ENCODE assay signal across 8 cellular contexts in genomic region chr11:48172818-48173609, GRCh38. TPM values are rescaled to one million over a fixed set of nuclear protein-coding genes. Genes with fewer than 3 reads are reported as not detected.
DNase-seq lines count a peak whose midpoint lies in the region; ATAC-seq, FAIRE-seq and TF ChIP-seq lines count a peak whose summit lies in the region.

No MANE protein-coding gene starts in this region.

- H3K9me3 ChIP-seq in CD8-positive, alpha-beta memory T cell (ENCODE audit: low read length), result no peaks in the 10 kb centered on the region
- no peaks in the 10 kb centered on the region for H3K9me3 ChIP-seq in parathyroid adenoma (ENCODE audit: control insufficient read depth, low read length)

- no peaks in the 10 kb centered on the region for H3K27me3 ChIP-seq in CD8-positive, alpha-beta memory T cell (ENCODE audit: insufficient read depth, low read length, poor library complexity, severe bottlenecking)
- no peaks in the 10 kb centered on the region for H3K27me3 ChIP-seq in parathyroid adenoma (ENCODE audit: control insufficient read depth, insufficient read depth, low read length)

- no peaks in the 10 kb centered on the region for H3K79me2 ChIP-seq in parathyroid adenoma

- FAIRE-seq in HTR-8/SVneo (lab: Jason Lieb, UNC) (peak; percentile 48), urothelium cell line (lab: Jason Lieb, UNC) (peak; percentile 46)

- peak; percentile 69 for TF ChIP-seq CTCF in parathyroid adenoma (IDR thresholded peaks at IDR 0.05)

- no peaks in the 10 kb centered on the region for H3K9me3 Mint-ChIP-seq in CD8-positive, alpha-beta memory T cell

- no peak overlapping the region for H3K9ac ChIP-seq in parathyroid adenoma

- no peak overlapping the region for H2AFZ ChIP-seq in parathyroid adenoma

- no peak overlapping the region for H3K4me3 ChIP-seq in CD8-positive, alpha-beta memory T cell (ENCODE audit: low read length)
- H3K4me3 ChIP-seq in parathyroid adenoma (ENCODE audit: low read depth, low read length), result no peak overlapping the region

- H3K27me3 Mint-ChIP-seq in CD8-positive, alpha-beta memory T cell, result peaks cover 0 to 2% of the 10 kb centered on the region in 2 donors

- POLR2A ChIA-PET in CD8-positive, alpha-beta memory T cell (lab: Charles Lee), result no interaction called here

- no peak overlapping the region for H3K4me2 ChIP-seq in parathyroid adenoma (ENCODE audit: low read length)

- ATAC-seq in GM19372 (IDR thresholded peaks at IDR 0.05; ENCODE audit: low read depth, unreplicated experiment), result peak; percentile 76

- H3K4me1 ChIP-seq in CD8-positive, alpha-beta memory T cell (ENCODE audit: insufficient read depth, low read length), result no peaks in the 10 kb centered on the region
- H3K4me1 ChIP-seq in parathyroid adenoma, result no peaks in the 10 kb centered on the region

- peaks cover 0 to 16% (median 3%) of the 10 kb centered on the region in 3 donors for H3K36me3 Mint-ChIP-seq in CD8-positive, alpha-beta memory T cell

- CTCF ChIA-PET in CD8-positive, alpha-beta memory T cell (lab: Charles Lee), result interaction anchor here (0.5 to 1.9 kb wide), 6 partner anchors 9 to 275 kb away, joined by 3 to 6 read pairs (median 3); no protein-coding TSS in a partner anchor

- H3K4me1 Mint-ChIP-seq in CD8-positive, alpha-beta memory T cell, result peaks cover 23 to 38% (median 34%) of the 10 kb centered on the region in 3 donors

- DNase-seq in CD8-positive, alpha-beta memory T cell, result peak; percentile 23 to 68 (median 37)
- DNase-seq in HTR-8/SVneo (ENCODE audit: insufficient read length, low spot score) (peak; percentile 76), RKO (ENCODE audit: low spot score) (peak; percentile 59), germinal center (ENCODE audit: low spot score) (peak; percentile 72), urothelium cell line (ENCODE audit: low spot score) (peak; percentile 88)
- DNase-seq in activated gamma-delta T cell treated with anti-CD3 and anti-CD28 coated beads, Interleukin-2, amount 50 U/mL, for 16 hours (ENCODE audit: low read depth), result peak; percentile 35

- peak overlapping the region in 4 of 8 donors; percentile 15 to 33 (median 21) for H3K27ac Mint-ChIP-seq in CD8-positive, alpha-beta memory T cell

- no peaks in the 10 kb centered on the region for H3K36me3 ChIP-seq in CD8-positive, alpha-beta memory T cell (ENCODE audit: insufficient read depth, low read length)
- no peaks in the 10 kb centered on the region for H3K36me3 ChIP-seq in parathyroid adenoma (ENCODE audit: control insufficient read depth, insufficient read depth, low read length)

- no peak overlapping the region for H3K27ac ChIP-seq in CD8-positive, alpha-beta memory T cell (ENCODE audit: low read depth, low read length)
- H3K27ac ChIP-seq in parathyroid adenoma, result no peak overlapping the region

- H3K4me3 Mint-ChIP-seq in CD8-positive, alpha-beta memory T cell, result no peak overlapping the region

RNA-seq across cellular contexts. Expression of gene OR4B1, which starts 43.6 kb away (rescaled TPM):
- not detected for total RNA-seq in CD8-positive, alpha-beta memory T cell
- not detected for polyA plus RNA-seq in CD8-positive, alpha-beta memory T cell

Comparison
In these comparisons a context has a peak if more than half of its experiments do, and no peak if none do; other contexts are left out.
1. DNase-seq: peak in every context shown above with its lines; median percentile 88 in urothelium cell line; 76 in HTR-8/SVneo; 72 in germinal center; 59 in RKO; 37 in CD8-positive, alpha-beta memory T cell; 35 in activated gamma-delta T cell treated with anti-CD3 and anti-CD28 coated beads, Interleukin-2, amount 50 U/mL, for 16 hours.